1 cellular context compared by ENCODE assay signal in the genomic region with DNA sequence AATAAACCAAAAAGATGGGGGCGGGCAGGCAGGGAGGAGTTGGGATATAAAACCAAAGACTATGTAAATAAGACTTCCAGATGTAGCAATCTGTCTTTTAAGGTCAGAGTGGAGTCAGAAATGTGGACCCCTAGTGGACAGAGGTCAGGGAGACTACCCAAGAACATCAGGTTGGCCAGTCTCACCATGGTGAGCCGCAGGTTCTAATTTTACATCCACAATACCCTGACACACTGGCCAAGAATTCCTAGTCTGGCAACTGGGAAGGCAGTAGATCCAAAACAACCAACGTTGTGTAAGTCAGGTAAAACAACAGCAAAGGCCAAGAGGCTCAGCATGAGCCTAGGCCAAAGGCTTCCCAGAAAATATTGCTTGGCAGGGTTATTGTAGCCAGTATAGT.
TF ChIP-seq lines count a peak whose summit lies in the region.

No MANE protein-coding gene starts in this region.

TF ChIP-seq in IMR-90, 13 proteins besides CTCF, POLR2A, EP300 and RAD21 (continued from another document):
- no peak for TF ChIP-seq CHD1 (IDR thresholded peaks at IDR 0.05; ENCODE audit: low read depth, low read length)
- no peak for TF ChIP-seq MXI1 (IDR thresholded peaks at IDR 0.05; ENCODE audit: borderline replicate concordance, low read depth, low read length)
- TF ChIP-seq, protein P1, sequence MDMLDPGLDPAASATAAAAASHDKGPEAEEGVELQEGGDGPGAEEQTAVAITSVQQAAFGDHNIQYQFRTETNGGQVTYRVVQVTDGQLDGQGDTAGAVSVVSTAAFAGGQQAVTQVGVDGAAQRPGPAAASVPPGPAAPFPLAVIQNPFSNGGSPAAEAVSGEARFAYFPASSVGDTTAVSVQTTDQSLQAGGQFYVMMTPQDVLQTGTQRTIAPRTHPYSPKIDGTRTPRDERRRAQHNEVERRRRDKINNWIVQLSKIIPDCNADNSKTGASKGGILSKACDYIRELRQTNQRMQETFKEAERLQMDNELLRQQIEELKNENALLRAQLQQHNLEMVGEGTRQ (IDR thresholded peaks at IDR 0.05; ENCODE audit: low read depth, low read length) = no peak
- no peak for TF ChIP-seq CEBPB (IDR thresholded peaks at IDR 0.05; ENCODE audit: low read depth, low read length)
- no peak for TF ChIP-seq FOS (IDR thresholded peaks at IDR 0.05; ENCODE audit: low read depth, low read length)
- TF ChIP-seq, protein P2, sequence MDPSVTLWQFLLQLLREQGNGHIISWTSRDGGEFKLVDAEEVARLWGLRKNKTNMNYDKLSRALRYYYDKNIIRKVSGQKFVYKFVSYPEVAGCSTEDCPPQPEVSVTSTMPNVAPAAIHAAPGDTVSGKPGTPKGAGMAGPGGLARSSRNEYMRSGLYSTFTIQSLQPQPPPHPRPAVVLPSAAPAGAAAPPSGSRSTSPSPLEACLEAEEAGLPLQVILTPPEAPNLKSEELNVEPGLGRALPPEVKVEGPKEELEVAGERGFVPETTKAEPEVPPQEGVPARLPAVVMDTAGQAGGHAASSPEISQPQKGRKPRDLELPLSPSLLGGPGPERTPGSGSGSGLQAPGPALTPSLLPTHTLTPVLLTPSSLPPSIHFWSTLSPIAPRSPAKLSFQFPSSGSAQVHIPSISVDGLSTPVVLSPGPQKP (IDR thresholded peaks at IDR 0.05; ENCODE audit: borderline replicate concordance, low read depth, low read length) = no peak
- TF ChIP-seq RCOR1 (IDR thresholded peaks at IDR 0.05; ENCODE audit: insufficient replicate concordance, low read length) = no peak
